14 cellular contexts compared by ENCODE assay signal in genomic region chr3:192869131-192870027, GRCh38. TPM values are rescaled to one million over a fixed set of nuclear protein-coding genes. Genes with fewer than 3 reads are reported as not detected.
DNase-seq lines count a peak whose midpoint lies in the region; ATAC-seq and TF ChIP-seq lines count a peak whose summit lies in the region.
"Had no signal": no experiment of that assay in that cellular context is flagged by ENCODE, and none has a peak within 500 bp of the region (broad histone marks: within the 10 kb centered on the region; RNA-seq: fewer than 3 reads in every experiment).

No MANE protein-coding gene starts in this region.

- CTCF ChIA-PET in SK-N-SH (lab: Yijun Ruan, JAX), result no interaction called here

- peak; percentile 79 for DNase-seq in ELR (ENCODE audit: low read depth)
- no peak for DNase-seq in SK-N-SH
- DNase-seq in foreskin keratinocyte, result no peak
- no peak for DNase-seq in osteocyte (ENCODE audit: extremely low spot score, unreplicated experiment)
- no peak for DNase-seq in SKM-1 treated with dmso at 0.1 percent for 144 hours (lab: John Stamatoyannopoulos, UW; ENCODE audit: unreplicated experiment)
- no peak for DNase-seq in NCI-H187 treated with DMSO at 0.1 percent for 48 hours (lab: John Stamatoyannopoulos, UW)
- DNase-seq: activated naive CD8-positive, alpha-beta T cell treated with anti-CD3 and anti-CD28 coated beads, Interleukin-2, amount 50 U/mL, for 24 hours; CD4-positive, CD25-positive, alpha-beta regulatory T cell; kidney; NCI-H69 had no signal

- TF ChIP-seq RAD21 in SK-N-SH (IDR thresholded peaks at IDR 0.05; ENCODE audit: low read length), result no peak

- TF ChIP-seq EP300 in SK-N-SH (IDR thresholded peaks at IDR 0.05; ENCODE audit: borderline replicate concordance in 1 of 2, low read depth in 1 of 2, low read length in 1 of 2), result no peak

- peaks cover 15% of the 10 kb centered on the region for H3K4me1 Mint-ChIP-seq in osteocyte (ENCODE audit: unreplicated experiment)
- H3K4me1 Mint-ChIP-seq: activated naive CD8-positive, alpha-beta T cell treated with anti-CD3 and anti-CD28 coated beads, Interleukin-2, amount 50 U/mL, for 24 hours had no signal

- peak overlapping the region; percentile 44 for H3K27ac Mint-ChIP-seq in osteocyte (ENCODE audit: unreplicated experiment)
- H3K27ac Mint-ChIP-seq: activated naive CD8-positive, alpha-beta T cell treated with anti-CD3 and anti-CD28 coated beads, Interleukin-2, amount 50 U/mL, for 24 hours had no signal

- H3K9me3 ChIP-seq in SK-N-SH, result no peaks in the 10 kb centered on the region

- H3K36me3 Mint-ChIP-seq in osteocyte (ENCODE audit: unreplicated experiment), result peaks cover 2% of the 10 kb centered on the region
- H3K36me3 Mint-ChIP-seq: CD4-positive, CD25-positive, alpha-beta regulatory T cell had no signal

- peak overlapping the region in 1 of 2 experiments; percentile 63; a peak in 2 of 4 replicates for H3K27ac ChIP-seq in SK-N-SH (ENCODE audit: low read depth in 2 of 2, low read length in 1 of 2)
- no peak overlapping the region for H3K27ac ChIP-seq in foreskin keratinocyte
- H3K27ac ChIP-seq: HL-60, parathyroid adenoma had no signal

- H2AFZ ChIP-seq in SK-N-SH (ENCODE audit: low read depth), result no peak overlapping the region
- H2AFZ ChIP-seq: parathyroid adenoma had no signal

- H3K79me2 ChIP-seq in SK-N-SH (ENCODE audit: insufficient read depth), result peaks cover 88% of the 10 kb centered on the region
- H3K79me2 ChIP-seq: parathyroid adenoma had no signal

- H3K4me1 ChIP-seq in SK-N-SH (ENCODE audit: control insufficient read depth in 1 of 2, insufficient read depth in 2 of 2, low read depth in 1 of 2, low read length in 1 of 2), result peaks cover 0 to 9% of the 10 kb centered on the region in 2 experiments; a peak in 2 of 4 replicates
- H3K4me1 ChIP-seq in foreskin keratinocyte, result peaks cover 11% of the 10 kb centered on the region
- H3K4me1 ChIP-seq: parathyroid adenoma had no signal

- POLR2A ChIA-PET in SK-N-SH (lab: Yijun Ruan, JAX), result no interaction called here

- no peaks in the 10 kb centered on the region for H3K9me3 Mint-ChIP-seq in osteocyte (ENCODE audit: unreplicated experiment)
- H3K9me3 Mint-ChIP-seq: activated naive CD8-positive, alpha-beta T cell treated with anti-CD3 and anti-CD28 coated beads, Interleukin-2, amount 50 U/mL, for 24 hours had no signal

- H3K27me3 ChIP-seq in SK-N-SH (ENCODE audit: insufficient read depth) (no peaks in the 10 kb centered on the region), foreskin keratinocyte (no peaks in the 10 kb centered on the region)

- H3K4me3 Mint-ChIP-seq in osteocyte (ENCODE audit: unreplicated experiment), result no peak overlapping the region
- H3K4me3 Mint-ChIP-seq: activated naive CD8-positive, alpha-beta T cell treated with anti-CD3 and anti-CD28 coated beads, Interleukin-2, amount 50 U/mL, for 24 hours had no signal

- no peaks in the 10 kb centered on the region for H3K9me2 ChIP-seq in SK-N-SH

- no peak for TF ChIP-seq CTCF in SK-N-SH (IDR thresholded peaks at IDR 0.05)
- no peak for TF ChIP-seq CTCF in foreskin keratinocyte (conservative IDR thresholded peaks at IDR 0.05)
- no peak for TF ChIP-seq CTCF in osteocyte (IDR thresholded peaks at IDR 0.05)

- H3K9ac ChIP-seq in SK-N-SH, result no peak overlapping the region
- H3K9ac ChIP-seq: parathyroid adenoma had no signal

- WGBS in SK-N-SH (ENCODE audit: low lambda C conversion rate), result 69% methylated on average over 4 of the region's 4 CpGs

- H3K36me3 ChIP-seq in SK-N-SH (replicated peaks in 1 of 2; ENCODE audit: control insufficient read depth in 1 of 2, insufficient read depth in 2 of 2, low read length in 1 of 2), result no peaks in the 10 kb centered on the region

- H3K4me3 ChIP-seq in SK-N-SH (ENCODE audit: low read depth in 2 of 2, low read length in 1 of 2), result no peak overlapping the region; a peak in 1 of 4 replicates

- H3K4me2 ChIP-seq in SK-N-SH, result peak overlapping the region; percentile 71

- ATAC-seq in foreskin keratinocyte (peak; percentile 62), GM18519 (IDR thresholded peaks at IDR 0.05; ENCODE audit: low FRiP score, unreplicated experiment) (no peak), HG02623 (IDR thresholded peaks at IDR 0.05; ENCODE audit: unreplicated experiment) (no peak)
- ATAC-seq: activated naive CD8-positive, alpha-beta T cell treated with anti-CD3 and anti-CD28 coated beads, Interleukin-2, amount 50 U/mL, for 24 hours had no signal

- H3F3A ChIP-seq in SK-N-SH (replicated peaks; ENCODE audit: insufficient read depth), result peaks cover 4% of the 10 kb centered on the region

- H3K27me3 Mint-ChIP-seq in osteocyte (ENCODE audit: unreplicated experiment), result no peaks in the 10 kb centered on the region
- H3K27me3 Mint-ChIP-seq: CD4-positive, CD25-positive, alpha-beta regulatory T cell had no signal

- peaks cover 4% of the 10 kb centered on the region; the same call in 1 of the 2 replicates for H4K20me1 ChIP-seq in SK-N-SH (ENCODE audit: insufficient read depth)

TF ChIP-seq in SK-N-SH, 30 proteins besides CTCF, POLR2A, EP300 and RAD21:
- TF ChIP-seq TAF1 (IDR thresholded peaks at IDR 0.05; ENCODE audit: borderline replicate concordance, low read depth, low read length), result no peak
- TF ChIP-seq SMC3 (IDR thresholded peaks at IDR 0.05; ENCODE audit: low read depth, low read length), result no peak
- peak; percentile 18; the same call in 1 of the 2 replicates for TF ChIP-seq RXRA (IDR thresholded peaks at IDR 0.05; ENCODE audit: borderline replicate concordance, low read depth)
- TF ChIP-seq TEAD4 (IDR thresholded peaks at IDR 0.05; ENCODE audit: borderline replicate concordance, insufficient read depth), result no peak
- no peak for TF ChIP-seq MAX (IDR thresholded peaks at IDR 0.05; ENCODE audit: low read depth)
- TF ChIP-seq FOSL2 (IDR thresholded peaks at IDR 0.05; ENCODE audit: borderline replicate concordance, low read depth), result peak; percentile 40; the same call in 1 of the 2 replicates
- 0 out of 2 replicates have a peak, but pooled peaks have one; percentile 8 for TF ChIP-seq JUND (IDR thresholded peaks at IDR 0.05)
- TF ChIP-seq POLR2AphosphoS5 (IDR thresholded peaks at IDR 0.05; ENCODE audit: low read depth, low read length), result no peak
- TF ChIP-seq TCF12 (IDR thresholded peaks at IDR 0.05), result 0 out of 2 replicates have a peak, but pooled peaks have one; percentile 11
- no peak for TF ChIP-seq FOXM1 (IDR thresholded peaks at IDR 0.05; ENCODE audit: low read depth)
- TF ChIP-seq SIN3A (IDR thresholded peaks at IDR 0.05; ENCODE audit: borderline replicate concordance, low read depth, low read length), result no peak
- no peak for TF ChIP-seq GATA2 (CRISPR knock-in tag; IDR thresholded peaks at IDR 0.05)

RNA-seq across cellular contexts. Expression of gene MB21D2, which starts 48.3 kb away (rescaled TPM):
- polyA plus RNA-seq in SK-N-SH (2012; rRNA removed) (12.7 and 15.4 TPM in 2 replicates), foreskin keratinocyte (6.9 and 8.2 TPM in 2 replicates)
- polyA plus RNA-seq in SK-N-SH (2012; cell fraction: cytosol; rRNA removed), result 13.3 and 14.3 TPM in 2 replicates
- 13.3 and 15.1 TPM in 2 replicates for polyA plus RNA-seq in SK-N-SH (2012; cell fraction: nucleus; rRNA removed)
- total RNA-seq in foreskin keratinocyte (16.4 and 16.5 TPM in 2 replicates), osteocyte (5.3 and 5.5 TPM in 2 replicates)
